In genomic region chr6:79833264-79833663, GRCh38 we compare ENCODE assay signal across 14 cellular contexts.
A peak's percentile ranks its signal among the peaks of the same experiment; 100 is the strongest.
DNase-seq lines count a peak whose midpoint lies in the region; ATAC-seq and TF ChIP-seq lines count a peak whose summit lies in the region.
"Had no signal": no experiment of that assay in that cellular context is flagged by ENCODE, and none has a peak within 500 bp of the region (broad histone marks: within the 10 kb centered on the region; RNA-seq: fewer than 3 reads in every experiment).

No MANE protein-coding gene starts in this region.

- H3F3A ChIP-seq in SK-N-SH (replicated peaks; ENCODE audit: insufficient read depth): no peaks in the 10 kb centered on the region

- no peak for TF ChIP-seq RAD21 in SK-N-SH (IDR thresholded peaks at IDR 0.05; ENCODE audit: low read length)

- in situ Hi-C loops in HAP-1 (cut with MboI; ENCODE audit: low sequenced_read_pairs): no loop called here

- ATAC-seq in left cardiac atrium: no peak
- ATAC-seq in left colon: no peak
- ATAC-seq: activated CD4-positive, alpha-beta T cell treated with anti-CD3 and anti-CD28 coated beads for 36 hours; esophagus mucosa had no signal

- H3K27me3 ChIP-seq in HAP-1 (ENCODE audit: low read depth): peaks cover 2% of the 10 kb centered on the region; the same call in 1 of the 2 replicates
- no peaks in the 10 kb centered on the region; the same call in 1 of the 2 replicates for H3K27me3 ChIP-seq in SK-N-SH (ENCODE audit: insufficient read depth)
- no peaks in the 10 kb centered on the region for H3K27me3 ChIP-seq in tibial nerve

- TF ChIP-seq CTCF in SK-N-SH (IDR thresholded peaks at IDR 0.05) (no peak), tibial nerve (IDR thresholded peaks at IDR 0.05) (no peak)

- H2AFZ ChIP-seq in SK-N-SH (ENCODE audit: low read depth): no peak overlapping the region

- CTCF ChIA-PET in SK-N-SH (lab: Yijun Ruan, JAX): interaction anchor here (0.6 to 5.2 kb wide), 10 partner anchors 9 to 262 kb away, joined by 3 to 28 read pairs (median 4); no protein-coding TSS in a partner anchor

- H3K27ac ChIP-seq in SK-N-SH (ENCODE audit: low read depth in 2 of 2, low read length in 1 of 2) (peak overlapping the region in 1 of 2 experiments; percentile 79; a peak in 2 of 4 replicates), tibial nerve (no peak overlapping the region)

- H3K4me1 ChIP-seq in HAP-1: 0 out of 2 replicates have a peak, but pooled peaks cover 5% of the 10 kb centered on the region
- peaks cover 5 to 14% of the 10 kb centered on the region in 2 experiments for H3K4me1 ChIP-seq in SK-N-SH (ENCODE audit: control insufficient read depth in 1 of 2, insufficient read depth in 2 of 2, low read depth in 1 of 2, low read length in 1 of 2)
- no peaks in the 10 kb centered on the region for H3K4me1 ChIP-seq in tibial nerve

- no peaks in the 10 kb centered on the region for H3K9me2 ChIP-seq in SK-N-SH

- peak; percentile 19 for DNase-seq in DMS 273 treated with DMSO at 0.1 percent for 48 hours (lab: John Stamatoyannopoulos, UW)
- peak; percentile 61 to 63 for DNase-seq in HAP-1 (ENCODE audit: low spot score in 2 of 2)
- DNase-seq in SK-N-SH: peak; percentile 58
- peak; percentile 5 for DNase-seq in left kidney (ENCODE audit: low read depth, low spot score)
- DNase-seq in cortex of kidney (lab: John Stamatoyannopoulos, UW): no peak
- DNase-seq in left cardiac atrium: no peak
- DNase-seq in tibial nerve (ENCODE audit: low spot score in 2 of 2): no peak
- no peak for DNase-seq in left colon
- DNase-seq: activated CD4-positive, alpha-beta T cell treated with anti-CD3 and anti-CD28 coated beads for 36 hours; head of caudate nucleus; Karpas-422; NCI-H774; small intestine had no signal

- peak in 1 of 2 experiments; percentile 88; a peak in 2 of 4 replicates for TF ChIP-seq EP300 in SK-N-SH (IDR thresholded peaks at IDR 0.05; ENCODE audit: borderline replicate concordance in 1 of 2, low read depth in 1 of 2, low read length in 1 of 2)
- no peak for TF ChIP-seq EP300 in tibial nerve (IDR thresholded peaks at IDR 0.05)

- no peak overlapping the region for H3K4me2 ChIP-seq in SK-N-SH

- no peak for TF ChIP-seq POLR2A in tibial nerve (IDR thresholded peaks at IDR 0.05)

- H3K79me2 ChIP-seq in SK-N-SH (ENCODE audit: insufficient read depth): no peaks in the 10 kb centered on the region

- WGBS in SK-N-SH (ENCODE audit: low lambda C conversion rate): 0% methylated on average over 1 of the region's 1 CpG
- WGBS in tibial nerve, 2 donors: 13 to 29% methylated on average over 1 of the region's 1 CpG

- H3K36me3 ChIP-seq in HAP-1 (replicated peaks) (no peaks in the 10 kb centered on the region), SK-N-SH (replicated peaks in 1 of 2; ENCODE audit: control insufficient read depth in 1 of 2, insufficient read depth in 2 of 2, low read length in 1 of 2) (no peaks in the 10 kb centered on the region), tibial nerve (no peaks in the 10 kb centered on the region)

- H4K20me1 ChIP-seq in SK-N-SH (ENCODE audit: insufficient read depth): no peaks in the 10 kb centered on the region

- POLR2A ChIA-PET in SK-N-SH (lab: Yijun Ruan, JAX): interaction anchor here (1.6 kb wide), 1 partner anchor 23 kb away, joined by 10 read pairs; no protein-coding TSS in a partner anchor

- no peak overlapping the region for H3K4me3 ChIP-seq in HAP-1
- H3K4me3 ChIP-seq in SK-N-SH (ENCODE audit: low read depth in 2 of 2, low read length in 1 of 2): no peak overlapping the region
- no peak overlapping the region for H3K4me3 ChIP-seq in tibial nerve

- intact Hi-C loops in left cardiac atrium (cut with DNase I) (no loop called here), left colon (cut with DNase I, micrococcal nuclease) (no loop called here)

- H3K9me3 ChIP-seq in HAP-1 (no peaks in the 10 kb centered on the region), SK-N-SH (no peaks in the 10 kb centered on the region), tibial nerve (no peaks in the 10 kb centered on the region)

- no peak overlapping the region for H3K9ac ChIP-seq in SK-N-SH

TF ChIP-seq in SK-N-SH, 30 proteins besides CTCF, POLR2A, EP300 and RAD21 (continues in another document):
- TF ChIP-seq MXI1 (IDR thresholded peaks at IDR 0.05; ENCODE audit: low read depth, low read length) (no peak), GABPA (IDR thresholded peaks at IDR 0.05; ENCODE audit: low read depth) (no peak), FOXM1 (IDR thresholded peaks at IDR 0.05; ENCODE audit: low read depth) (no peak), REST (IDR thresholded peaks at IDR 0.05; ENCODE audit: low read depth, low read length) (no peak), NRF1 (IDR thresholded peaks at IDR 0.05; ENCODE audit: low read depth, low read length) (no peak), ELF1 (IDR thresholded peaks at IDR 0.05) (no peak), SIN3A (IDR thresholded peaks at IDR 0.05; ENCODE audit: borderline replicate concordance, low read depth, low read length) (no peak), JUND (IDR thresholded peaks at IDR 0.05) (no peak), ZBTB33 (IDR thresholded peaks at IDR 0.05; ENCODE audit: borderline replicate concordance, low read depth) (no peak), RXRA (IDR thresholded peaks at IDR 0.05; ENCODE audit: borderline replicate concordance, low read depth) (no peak), CHD2 (IDR thresholded peaks at IDR 0.05; ENCODE audit: low read length, partially characterized antibody) (peak; percentile 77), TAF1 (IDR thresholded peaks at IDR 0.05; ENCODE audit: borderline replicate concordance, low read depth, low read length) (no peak), SMC3 (IDR thresholded peaks at IDR 0.05; ENCODE audit: low read depth, low read length) (no peak), USF2 (IDR thresholded peaks at IDR 0.05; ENCODE audit: borderline replicate concordance, low read depth, low read length) (no peak), TEAD4 (IDR thresholded peaks at IDR 0.05; ENCODE audit: borderline replicate concordance, insufficient read depth) (no peak), FOSL2 (IDR thresholded peaks at IDR 0.05; ENCODE audit: borderline replicate concordance, low read depth) (no peak), EZH2phosphoT487 (IDR thresholded peaks at IDR 0.05; ENCODE audit: borderline replicate concordance, low read depth) (no peak), TCF12 (IDR thresholded peaks at IDR 0.05) (peak; percentile 52)
- TF ChIP-seq, protein P1, sequence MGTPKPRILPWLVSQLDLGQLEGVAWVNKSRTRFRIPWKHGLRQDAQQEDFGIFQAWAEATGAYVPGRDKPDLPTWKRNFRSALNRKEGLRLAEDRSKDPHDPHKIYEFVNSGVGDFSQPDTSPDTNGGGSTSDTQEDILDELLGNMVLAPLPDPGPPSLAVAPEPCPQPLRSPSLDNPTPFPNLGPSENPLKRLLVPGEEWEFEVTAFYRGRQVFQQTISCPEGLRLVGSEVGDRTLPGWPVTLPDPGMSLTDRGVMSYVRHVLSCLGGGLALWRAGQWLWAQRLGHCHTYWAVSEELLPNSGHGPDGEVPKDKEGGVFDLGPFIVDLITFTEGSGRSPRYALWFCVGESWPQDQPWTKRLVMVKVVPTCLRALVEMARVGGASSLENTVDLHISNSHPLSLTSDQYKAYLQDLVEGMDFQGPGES (IDR thresholded peaks at IDR 0.05; ENCODE audit: low read depth, low read length): no peak

Comparison
In these comparisons a context has a peak if more than half of its experiments do, and no peak if none do; other contexts are left out.
1. DNase-seq: peak in DMS 273 treated with DMSO at 0.1 percent for 48 hours (single experiment), HAP-1 (2 of 2), SK-N-SH (single experiment) and left kidney (single experiment); none in cortex of kidney (single experiment), left cardiac atrium (single experiment), tibial nerve (0 of 2) and left colon (0 of 2).